ENCODE assay signal across 8 cellular contexts in genomic region chr2:96485751-96486643, GRCh38. TPM values are rescaled to one million over a fixed set of nuclear protein-coding genes. Genes with fewer than 3 reads are reported as not detected.
DNase-seq lines count a peak whose midpoint lies in the region; ATAC-seq and TF ChIP-seq lines count a peak whose summit lies in the region.

No MANE protein-coding gene starts in this region.

- intact Hi-C loops in PC-3 (cut with micrococcal nuclease): no loop called here

- H3K9me3 Mint-ChIP-seq in immature natural killer cell: no peaks in the 10 kb centered on the region

- no peaks in the 10 kb centered on the region for H3K9me2 ChIP-seq in PC-3 (replicated peaks; ENCODE audit: low read length)

- H3F3A ChIP-seq in PC-3 (ENCODE audit: low read length, unreplicated experiment): no peaks in the 10 kb centered on the region

- ATAC-seq in PC-3: no peak

- peak overlapping the region; percentile 87 to 92 (median 89) for H3K4me3 Mint-ChIP-seq in immature natural killer cell

- H3K27me3 ChIP-seq in PC-3 (ENCODE audit: low read length): no peaks in the 10 kb centered on the region; the same call in 1 of the 2 replicates

- H3K27ac ChIP-seq in PC-3 (ENCODE audit: low read length): no peak overlapping the region

- H3K4me1 ChIP-seq in PC-3 (ENCODE audit: insufficient read depth, low read length): no peaks in the 10 kb centered on the region

- H3K4me3 ChIP-seq in astrocyte of the spinal cord (ENCODE audit: low read depth, low read length): peak overlapping the region; percentile 26
- no peak overlapping the region for H3K4me3 ChIP-seq in PC-3 (ENCODE audit: low read length)

- no peaks in the 10 kb centered on the region for H3K9me3 ChIP-seq in PC-3 (ENCODE audit: low read length)

- no peak for TF ChIP-seq CTCF in GM20000 (IDR thresholded peaks at IDR 0.05; ENCODE audit: extremely low read depth, missing control alignments)
- no peak for TF ChIP-seq CTCF in astrocyte of the spinal cord (IDR thresholded peaks at IDR 0.05; ENCODE audit: low read depth, low read length)
- no peak for TF ChIP-seq CTCF in PC-3 (conservative IDR thresholded peaks at IDR 0.05; ENCODE audit: low read depth, low read length)

- in situ Hi-C loops in Caki2 (cut with HindIII; ENCODE audit: low pct_unique_long_range_greater_than_20kb, low sequenced_read_pairs): no loop called here
- in situ Hi-C loops in astrocyte of the spinal cord (cut with HindIII; ENCODE audit: low sequenced_read_pairs): no loop called here

- H4K20me1 ChIP-seq in PC-3 (ENCODE audit: low read length): no peaks in the 10 kb centered on the region

- CTCF ChIA-PET in PC-3 (lab: Charles Lee): no interaction called here

- DNase-seq in Caki2 (ENCODE audit: low read depth) (peak; percentile 87), GM20000 (ENCODE audit: low spot score) (peak; percentile 88), HS-5 (ENCODE audit: low read depth) (peak; percentile 82), T-helper 9 cell (peak; percentile 49), astrocyte of the spinal cord (ENCODE audit: low read depth, low spot score) (peak; percentile 84), immature natural killer cell (peak; percentile 73 to 80 (median 76)), PC-3 (no peak)
- DNase-seq in stimulated activated CD4-positive, alpha-beta T cell treated with anti-CD3 and anti-CD28 coated beads, Interleukin-12 subunit alpha, Interleukin-12 subunit beta, amount 100 ng/mL, for 4 hours: peak; percentile 68

- no peaks in the 10 kb centered on the region for H3K36me3 Mint-ChIP-seq in immature natural killer cell

- H3K4me1 Mint-ChIP-seq in immature natural killer cell: peaks cover 23 to 31% of the 10 kb centered on the region in 2 donors

- no TSS peak for BruUV-seq in PC-3 (replicated peaks; lab: Mats Ljungman, UMichigan)

- H2AFZ ChIP-seq in PC-3 (ENCODE audit: low read length): no peak overlapping the region

- H3K27ac Mint-ChIP-seq in immature natural killer cell: peak overlapping the region; percentile 82 to 97 (median 92)

- no peak overlapping the region for H3K4me2 ChIP-seq in PC-3 (ENCODE audit: low read length)

- H3K9ac ChIP-seq in PC-3 (ENCODE audit: low read length): no peak overlapping the region

- POLR2A ChIA-PET in PC-3 (lab: Charles Lee; ENCODE audit: unreplicated experiment): no interaction called here

- H3K27me3 Mint-ChIP-seq in immature natural killer cell (ENCODE audit: low read depth in 3 of 3): peaks cover 0 to 4% (median 0%) of the 10 kb centered on the region in 3 donors

- H3K79me2 ChIP-seq in PC-3 (ENCODE audit: low read length): no peaks in the 10 kb centered on the region

- no peaks in the 10 kb centered on the region for H3K36me3 ChIP-seq in PC-3 (ENCODE audit: low read depth, low read length)

RNA-seq across cellular contexts. Expression of gene NEURL3, which starts 19.2 kb away (rescaled TPM):
- total RNA-seq in Caki2 (2014; rRNA removed; shearing (Covaris generic); ENCODE audit: low replicate concordance): 11.4 and 29.6 TPM in 2 replicates
- polyA plus RNA-seq in immature natural killer cell: not detected
- 0.18 and 0.40 TPM in 2 replicates for total RNA-seq in PC-3 (2014; rRNA removed)

RNA-seq across cellular contexts. Expression of gene ARID5A, which starts 50.6 kb away (rescaled TPM):
- total RNA-seq in Caki2 (2014; rRNA removed; shearing (Covaris generic); ENCODE audit: low replicate concordance): 11.6 and 12.3 TPM in 2 replicates
- 100 to 1,000 TPM in 1 of 3 donors, 10 to 100 TPM in 2; 77.1 to 204 (median 82.7) TPM for polyA plus RNA-seq in immature natural killer cell
- 6.1 and 8.2 TPM in 2 replicates for total RNA-seq in PC-3 (2014; rRNA removed)
